1 cellular context compared by ENCODE assay signal in genomic region chr2:172484253-172484652, GRCh38.
TF ChIP-seq lines count a peak whose summit lies in the region.

No MANE protein-coding gene starts in this region.

TF ChIP-seq in IMR-90, 13 proteins besides CTCF, POLR2A, EP300 and RAD21 (continued from another document):
- TF ChIP-seq SMC3 (IDR thresholded peaks at IDR 0.05; ENCODE audit: low read depth, low read length), result peak; percentile 30; the same call in 1 of the 2 replicates
